ENCODE assay signal across 11 cellular contexts in the genomic region with DNA sequence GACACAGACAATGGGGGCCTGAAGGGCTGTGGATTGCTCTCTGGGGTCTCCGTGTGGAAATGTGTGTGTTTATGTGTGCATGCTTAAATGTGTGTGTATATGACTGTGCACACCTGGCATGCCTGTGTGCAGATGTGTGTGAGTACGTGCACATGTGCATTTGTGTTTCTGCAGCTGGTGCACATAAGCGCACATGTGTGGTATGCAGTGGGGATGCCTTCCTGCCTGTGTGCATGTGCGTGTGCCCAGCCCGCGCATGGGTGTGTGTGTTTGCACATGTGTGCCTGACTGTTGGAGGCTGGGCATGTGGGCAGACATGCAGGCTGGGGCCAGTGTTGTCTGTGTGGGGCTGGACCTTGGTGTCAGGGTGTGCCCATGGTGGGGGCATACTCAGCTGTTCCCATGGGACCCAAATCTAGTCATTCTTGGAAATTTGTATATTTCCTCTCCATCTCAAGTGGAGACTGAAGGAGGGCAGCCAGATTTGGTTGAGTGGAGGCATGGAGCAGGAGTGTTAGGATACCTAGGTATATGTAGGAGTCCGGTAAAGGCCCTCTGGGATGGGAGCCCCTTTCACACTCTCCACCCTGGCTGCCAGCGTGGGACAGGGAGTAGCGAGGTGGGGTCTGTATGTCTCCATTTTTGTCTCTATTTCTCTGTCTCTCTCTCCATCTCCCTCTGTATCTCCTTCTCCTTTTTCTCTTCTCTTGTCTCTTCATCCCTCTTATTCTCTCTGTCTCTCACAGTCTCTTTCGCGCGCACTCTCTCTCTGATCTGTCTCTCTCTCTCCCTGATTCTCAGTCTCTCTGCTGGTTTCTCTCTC. TPM values are rescaled to one million over a fixed set of nuclear protein-coding genes. Genes with fewer than 3 reads are reported as not detected.
DNase-seq lines count a peak whose midpoint lies in the region; ATAC-seq and TF ChIP-seq lines count a peak whose summit lies in the region.
"Had no signal": no experiment of that assay in that cellular context is flagged by ENCODE, and none has a peak within 500 bp of the region (broad histone marks: within the 10 kb centered on the region; RNA-seq: fewer than 3 reads in every experiment).

No MANE protein-coding gene starts in this region.

- H3K27me3 Mint-ChIP-seq in activated T-cell treated with anti-CD3 and anti-CD28 coated beads, Interleukin-2, amount 50 U/mL, for 4 hours (ENCODE audit: low read depth): peaks cover 26% of the 10 kb centered on the region
- peaks cover 25% of the 10 kb centered on the region for H3K27me3 Mint-ChIP-seq in central memory CD8-positive, alpha-beta T cell

- POLR2A ChIA-PET in OCI-LY7 (lab: Charles Lee): no interaction called here

- DNase-seq in activated T-cell treated with anti-CD3 and anti-CD28 coated beads, Interleukin-2, amount 50 U/mL, for 4 hours: no peak
- DNase-seq in activated T-cell treated with anti-CD3 and anti-CD28 coated beads, Interleukin-2, amount 50 U/mL, for 1 hour: no peak
- no peak for DNase-seq in OCI-LY7 (ENCODE audit: low spot score)
- no peak for DNase-seq in central memory CD8-positive, alpha-beta T cell (ENCODE audit: low spot score in 2 of 2)
- DNase-seq in NCI-H2227 treated with DMSO at 0.1 percent for 48 hours (lab: John Stamatoyannopoulos, UW): no peak
- no peak for DNase-seq in NCI-H748 (lab: John Stamatoyannopoulos, UW; ENCODE audit: unreplicated experiment)
- DNase-seq: midbrain had no signal

- H3K4me1 ChIP-seq in OCI-LY7 (ENCODE audit: insufficient read depth, low read length, poor library complexity, severe bottlenecking) (peaks cover 19% of the 10 kb centered on the region), parathyroid adenoma (peaks cover 2% of the 10 kb centered on the region)
- H3K4me1 ChIP-seq: prostate gland, SJCRH30 had no signal

- H3K36me3 Mint-ChIP-seq in activated T-cell treated with anti-CD3 and anti-CD28 coated beads, Interleukin-2, amount 50 U/mL, for 4 hours (ENCODE audit: insufficient read depth): no peaks in the 10 kb centered on the region
- H3K36me3 Mint-ChIP-seq in central memory CD8-positive, alpha-beta T cell (ENCODE audit: insufficient read depth): no peaks in the 10 kb centered on the region

- H3K9me3 Mint-ChIP-seq in activated T-cell treated with anti-CD3 and anti-CD28 coated beads, Interleukin-2, amount 50 U/mL, for 4 hours: no peaks in the 10 kb centered on the region
- no peaks in the 10 kb centered on the region for H3K9me3 Mint-ChIP-seq in central memory CD8-positive, alpha-beta T cell

- H3K27ac ChIP-seq in OCI-LY7 (ENCODE audit: low read depth, low read length, poor library complexity, severe bottlenecking) (no peak overlapping the region), parathyroid adenoma (no peak overlapping the region)
- H3K27ac ChIP-seq: prostate gland, SJCRH30 had no signal

- no peaks in the 10 kb centered on the region for H3K36me3 ChIP-seq in OCI-LY7 (ENCODE audit: insufficient read depth, low read length)
- no peaks in the 10 kb centered on the region for H3K36me3 ChIP-seq in parathyroid adenoma (ENCODE audit: control insufficient read depth, insufficient read depth, low read length)
- H3K36me3 ChIP-seq: prostate gland, SJCRH30 had no signal

- H3K4me3 ChIP-seq in OCI-LY7 (ENCODE audit: low read depth, low read length, poor library complexity, severe bottlenecking) (peak overlapping the region; percentile 70), parathyroid adenoma (ENCODE audit: low read depth, low read length) (no peak overlapping the region)
- H3K4me3 ChIP-seq: prostate gland, SJCRH30 had no signal

- no peaks in the 10 kb centered on the region for H4K20me1 ChIP-seq in OCI-LY7 (ENCODE audit: insufficient read depth, low read length)

- H2AFZ ChIP-seq in OCI-LY7 (ENCODE audit: low read length) (no peak overlapping the region; the same call in 1 of the 2 replicates), parathyroid adenoma (peak overlapping the region; percentile 88)

- no peak for TF ChIP-seq CTCF in OCI-LY7 (conservative IDR thresholded peaks at IDR 0.05; ENCODE audit: low read length)
- no peak for TF ChIP-seq CTCF in parathyroid adenoma (IDR thresholded peaks at IDR 0.05)

- CTCF ChIA-PET in OCI-LY7 (lab: Charles Lee; ENCODE audit: unreplicated experiment): interaction anchor here (0.6 kb wide), 1 partner anchor 471 kb away, joined by 3 read pairs; no protein-coding TSS in a partner anchor

- no peak overlapping the region for H3K9ac ChIP-seq in parathyroid adenoma

- no peaks in the 10 kb centered on the region for H3K9me2 ChIP-seq in OCI-LY7 (ENCODE audit: insufficient read depth, low read length)

- peaks cover 2% of the 10 kb centered on the region for H3K27me3 ChIP-seq in parathyroid adenoma (ENCODE audit: control insufficient read depth, insufficient read depth, low read length)
- H3K27me3 ChIP-seq: SJCRH30 had no signal

- H3K9me3 ChIP-seq in OCI-LY7 (ENCODE audit: low read length) (no peaks in the 10 kb centered on the region), parathyroid adenoma (ENCODE audit: control insufficient read depth, low read length) (no peaks in the 10 kb centered on the region)
- H3K9me3 ChIP-seq: prostate gland, SJCRH30 had no signal

- no peak for ATAC-seq in activated T-cell treated with anti-CD3 and anti-CD28 coated beads, Interleukin-2, amount 50 U/mL, for 4 hours
- ATAC-seq in central memory CD8-positive, alpha-beta T cell (replicated peaks; ENCODE audit: extremely low read depth, poor library complexity, severe bottlenecking): no peak
- no peak for ATAC-seq in HG02759 (IDR thresholded peaks at IDR 0.05; ENCODE audit: unreplicated experiment)

- H3K79me2 ChIP-seq in OCI-LY7 (ENCODE audit: insufficient read depth, low read depth, low read length) (no peaks in the 10 kb centered on the region), parathyroid adenoma (no peaks in the 10 kb centered on the region)

- intact Hi-C loops in OCI-LY7 (cut with micrococcal nuclease; ENCODE audit: unreplicated experiment): no loop called here

- H3K4me2 ChIP-seq in OCI-LY7 (ENCODE audit: low read length) (peak overlapping the region; percentile 73), parathyroid adenoma (ENCODE audit: low read length) (no peak overlapping the region)

- H3K4me1 Mint-ChIP-seq in activated T-cell treated with anti-CD3 and anti-CD28 coated beads, Interleukin-2, amount 50 U/mL, for 4 hours (ENCODE audit: low read depth): peaks cover 10% of the 10 kb centered on the region
- peaks cover 12% of the 10 kb centered on the region for H3K4me1 Mint-ChIP-seq in central memory CD8-positive, alpha-beta T cell

- peak overlapping the region; percentile 78 for H3K27ac Mint-ChIP-seq in central memory CD8-positive, alpha-beta T cell (ENCODE audit: low read depth)

- H3K4me3 Mint-ChIP-seq in activated T-cell treated with anti-CD3 and anti-CD28 coated beads, Interleukin-2, amount 50 U/mL, for 4 hours: peak overlapping the region; percentile 82
- peak overlapping the region; percentile 81 for H3K4me3 Mint-ChIP-seq in central memory CD8-positive, alpha-beta T cell

- no TSS peak for BruUV-seq in OCI-LY7 (replicated peaks; lab: Mats Ljungman, UMichigan)

RNA-seq across cellular contexts. Expression of a gene that starts 50.0 kb away (rescaled TPM):
- under 1 TPM in 2 of 3 donors, not detected in 1; 0.05 to 0.38 TPM for total RNA-seq in activated T-cell treated with anti-CD3 and anti-CD28 coated beads, Interleukin-2, amount 50 U/mL, for 4 hours
- total RNA-seq in OCI-LY7 (2014; rRNA removed; shearing (Covaris generic)): 0.13 TPM in 1 of 2 replicates, not detected in the other
- total RNA-seq in OCI-LY7 (2022): not detected in 2 replicates
- total RNA-seq: SJCRH30 had no signal
